ENCODE assay signal across 12 cellular contexts in the genomic region with DNA sequence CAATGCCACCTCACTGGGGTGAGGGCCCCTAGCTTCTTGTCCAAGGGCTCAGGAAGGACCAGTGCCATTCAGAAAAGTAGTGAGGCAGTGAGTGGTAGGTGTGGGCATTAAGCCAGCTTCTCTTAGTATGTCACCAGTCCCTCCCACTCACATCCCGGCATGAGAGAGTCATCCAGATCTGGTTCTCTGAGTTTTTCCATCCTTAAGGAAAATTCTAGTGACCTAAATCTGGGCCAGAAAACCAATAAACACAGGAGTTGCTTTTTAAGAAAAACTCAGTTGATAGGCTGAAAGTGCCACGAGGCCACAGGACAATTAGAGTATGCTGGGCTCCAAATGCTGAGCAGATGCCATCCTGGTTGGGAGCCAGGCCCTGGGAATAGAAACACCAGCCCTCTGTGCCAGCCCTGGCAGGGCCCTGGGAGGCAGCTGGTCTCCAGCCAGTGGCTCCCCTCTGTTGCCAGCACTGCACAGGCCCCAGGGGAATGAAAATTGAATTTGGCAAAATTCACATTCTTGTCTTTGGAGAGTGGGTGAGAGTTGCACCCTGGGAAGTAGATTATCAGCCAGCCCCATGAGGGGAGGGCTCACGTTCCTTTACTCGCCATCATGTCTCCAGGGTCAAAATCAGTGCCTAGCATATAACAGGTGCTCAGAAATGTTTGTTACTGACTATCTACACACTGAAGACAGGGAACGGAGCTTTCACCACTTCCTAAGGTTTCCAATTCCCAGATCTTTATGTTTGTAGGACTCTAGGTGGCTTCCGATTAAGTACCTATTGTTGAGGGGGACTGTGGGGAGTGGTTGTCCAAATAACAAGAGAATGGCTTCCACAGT. TPM values are rescaled to one million over a fixed set of nuclear protein-coding genes. Genes with fewer than 3 reads are reported as not detected.
DNase-seq lines count a peak whose midpoint lies in the region; ATAC-seq, FAIRE-seq and TF ChIP-seq lines count a peak whose summit lies in the region.
"Had no signal": no experiment of that assay in that cellular context is flagged by ENCODE, and none has a peak within 500 bp of the region (broad histone marks: within the 10 kb centered on the region; RNA-seq: fewer than 3 reads in every experiment).

No MANE protein-coding gene starts in this region.

- H3K27ac ChIP-seq in body of pancreas: peak overlapping the region in 2 of 4 donors; percentile 5 to 38
- no peak overlapping the region for H3K27ac ChIP-seq in right cardiac atrium (ENCODE audit: low read length)
- no peak overlapping the region for H3K27ac ChIP-seq in RWPE1
- no peak overlapping the region for H3K27ac ChIP-seq in small intestine (ENCODE audit: low read depth in 1 of 2, low read length in 1 of 2)
- H3K27ac ChIP-seq: 22Rv1, suprapubic skin had no signal

- DNase-seq in DMS79 treated with DMSO at 0.1 percent for 48 hours (lab: John Stamatoyannopoulos, UW): peak; percentile 20
- no peak for DNase-seq in DMS79 (lab: John Stamatoyannopoulos, UW)
- peak; percentile 39 to 73 (median 52) for DNase-seq in body of pancreas
- peak; percentile 66 to 87 (median 84) for DNase-seq in right cardiac atrium
- peak; percentile 60 for DNase-seq in urothelium cell line (ENCODE audit: low spot score)
- DNase-seq in RWPE1 (ENCODE audit: low spot score): no peak
- DNase-seq in mesenteric fat pad (ENCODE audit: low spot score): no peak
- DNase-seq in small intestine: no peak
- DNase-seq: MM.1S, T-helper 9 cell had no signal

- no peak for TF ChIP-seq POLR2A in body of pancreas (IDR thresholded peaks at IDR 0.05)

- CTCF ChIA-PET in RWPE1 (lab: Yijun Ruan, JAX): no interaction called here

- intact Hi-C loops in body of pancreas (cut with DNase I) (no loop called here), right cardiac atrium (cut with DNase I) (no loop called here)

- 52 to 55% methylated on average over 6 of the region's 6 CpGs for WGBS in body of pancreas, 2 donors
- WGBS in right cardiac atrium: 54% methylated on average over 6 of the region's 6 CpGs
- WGBS in small intestine, 3 donors: 70 to 80% (median 77%) methylated on average over 6 of the region's 6 CpGs

- H3K4me1 ChIP-seq in body of pancreas (peaks cover 14% of the 10 kb centered on the region), right cardiac atrium (ENCODE audit: control insufficient read depth, insufficient read depth, low read length) (peaks cover 14% of the 10 kb centered on the region), small intestine (ENCODE audit: control insufficient read depth in 2 of 2, insufficient read depth in 1 of 2, low read depth in 1 of 2, low read length in 1 of 2) (no peaks in the 10 kb centered on the region)

- H3K36me3 ChIP-seq in body of pancreas (replicated peaks in 1 of 2; ENCODE audit: insufficient read depth in 1 of 2, low read depth in 2 of 2) (no peaks in the 10 kb centered on the region), small intestine (ENCODE audit: control insufficient read depth in 2 of 2, insufficient read depth in 2 of 2, low read length in 2 of 2) (no peaks in the 10 kb centered on the region)
- H3K36me3 ChIP-seq: suprapubic skin had no signal

- FAIRE-seq in urothelium cell line (lab: Jason Lieb, UNC): no peak
- no peak for FAIRE-seq in small intestine (lab: Jason Lieb, UNC)

- H3K4me3 ChIP-seq in body of pancreas (no peak overlapping the region), right cardiac atrium (ENCODE audit: low read length) (no peak overlapping the region), small intestine (ENCODE audit: low read depth in 1 of 2, low read length in 2 of 2) (no peak overlapping the region)
- H3K4me3 ChIP-seq: suprapubic skin had no signal

- POLR2A ChIA-PET in RWPE1 (lab: Yijun Ruan, JAX; ENCODE audit: low non-redundant PET): no interaction called here

- no peaks in the 10 kb centered on the region for H3K9me3 ChIP-seq in body of pancreas
- H3K9me3 ChIP-seq in right cardiac atrium (ENCODE audit: control insufficient read depth, low read length): no peaks in the 10 kb centered on the region
- H3K9me3 ChIP-seq in small intestine (ENCODE audit: control insufficient read depth, low read depth): no peaks in the 10 kb centered on the region
- H3K9me3 ChIP-seq: suprapubic skin had no signal

- no peaks in the 10 kb centered on the region for H3K27me3 ChIP-seq in body of pancreas
- H3K27me3 ChIP-seq in right cardiac atrium (ENCODE audit: control insufficient read depth, insufficient read depth): no peaks in the 10 kb centered on the region
- no peaks in the 10 kb centered on the region for H3K27me3 ChIP-seq in small intestine (ENCODE audit: control insufficient read depth in 2 of 2, insufficient read depth in 2 of 2, low read length in 2 of 2)

- ATAC-seq in body of pancreas: peak; percentile 70
- peak; percentile 85 to 91 for ATAC-seq in right cardiac atrium

- TF ChIP-seq CTCF in body of pancreas (IDR thresholded peaks at IDR 0.05) (no peak), RWPE1 (conservative IDR thresholded peaks at IDR 0.05; ENCODE audit: low read depth) (no peak)

RNA-seq across cellular contexts. Expression of gene FAM43A, which starts 52.8 kb away (rescaled TPM):
- total RNA-seq in body of pancreas (1 to 10 TPM; 5.2 to 5.3 TPM), right cardiac atrium (1 to 10 TPM; 4.5 to 8.6 (median 6.5) TPM), mesenteric fat pad (22.3 TPM)
- polyA plus RNA-seq in right cardiac atrium (8.8 TPM), small intestine (1 to 10 TPM in 2 of 3 donors, under 1 TPM in 1; 0.45 to 9.8 (median 1.6) TPM)

Comparison
In these comparisons a context has a peak if more than half of its experiments do, and no peak if none do; other contexts are left out.
1. DNase-seq: peak in DMS79 treated with DMSO at 0.1 percent for 48 hours (single experiment), body of pancreas (4 of 4), right cardiac atrium (3 of 3) and urothelium cell line (single experiment); none in DMS79 (single experiment), RWPE1 (single experiment), mesenteric fat pad (single experiment) and small intestine (single experiment).